ENCODE assay signal across 9 cellular contexts in genomic region chr7:90210925-90211324, GRCh38. TPM values are rescaled to one million over a fixed set of nuclear protein-coding genes. Genes with fewer than 3 reads are reported as not detected.
A peak's percentile ranks its signal among the peaks of the same experiment; 100 is the strongest.
DNase-seq lines count a peak whose midpoint lies in the region; TF ChIP-seq lines count a peak whose summit lies in the region.
"Had no signal": no experiment of that assay in that cellular context is flagged by ENCODE, and none has a peak within 500 bp of the region (broad histone marks: within the 10 kb centered on the region; RNA-seq: fewer than 3 reads in every experiment).

No MANE protein-coding gene starts in this region.

- H3K27me3 ChIP-seq in liver (ENCODE audit: control insufficient read depth in 4 of 4, insufficient read depth in 4 of 4, low read length in 3 of 4) (no peaks in the 10 kb centered on the region), tibial artery (no peaks in the 10 kb centered on the region)
- H3K27me3 ChIP-seq: BLaER1 had no signal

- H3K4me1 ChIP-seq in liver (ENCODE audit: control insufficient read depth in 4 of 4, insufficient read depth in 4 of 4, low read length in 3 of 4) (peaks cover 0 to 22% (median 13%) of the 10 kb centered on the region in 4 donors), tibial artery (peaks cover 0 to 26% (median 8%) of the 10 kb centered on the region in 4 donors)
- H3K4me1 ChIP-seq: BLaER1 had no signal

- TF ChIP-seq CTCF in liver (IDR thresholded peaks at IDR 0.05; ENCODE audit: low read depth, low read length, missing input control) = no peak
- TF ChIP-seq CTCF in tibial artery (IDR thresholded peaks at IDR 0.05) = no peak

- H3K9me3 ChIP-seq in liver (ENCODE audit: control insufficient read depth in 4 of 4, low read length in 3 of 4) (no peaks in the 10 kb centered on the region), tibial artery (no peaks in the 10 kb centered on the region)

- peaks cover 6% of the 10 kb centered on the region for H3K4me1 Mint-ChIP-seq in T-helper 1 cell treated with Interleukin-12 subunit alpha and Interleukin-12 subunit beta and Interleukin-4 antibody, amounts not matched to agents 30 μg/mL and 1 μg/mL, for 36 hours (ENCODE audit: low read depth)

- H3K27ac Mint-ChIP-seq in T-helper 1 cell treated with Interleukin-12 subunit alpha and Interleukin-12 subunit beta and Interleukin-4 antibody, amounts not matched to agents 30 μg/mL and 1 μg/mL, for 36 hours = no peak overlapping the region

- no peaks in the 10 kb centered on the region for H3K36me3 Mint-ChIP-seq in T-helper 1 cell treated with Interleukin-12 subunit alpha and Interleukin-12 subunit beta and Interleukin-4 antibody, amounts not matched to agents 30 μg/mL and 1 μg/mL, for 36 hours (ENCODE audit: low read depth)

- H3K4me3 ChIP-seq in liver (ENCODE audit: low read depth in 1 of 3, low read length in 3 of 3) = peak overlapping the region; percentile 59 to 73 (median 70)
- H3K4me3 ChIP-seq in tibial artery = peak overlapping the region; percentile 75 to 76
- H3K4me3 ChIP-seq: BLaER1 had no signal

- H3K4me3 Mint-ChIP-seq in T-helper 1 cell treated with Interleukin-12 subunit alpha and Interleukin-12 subunit beta and Interleukin-4 antibody, amounts not matched to agents 30 μg/mL and 1 μg/mL, for 36 hours = peak overlapping the region; percentile 59

- peak overlapping the region; percentile 74 to 92 for H3K9ac ChIP-seq in liver (ENCODE audit: low read depth in 1 of 2, low read length in 2 of 2)
- H3K9ac ChIP-seq: BLaER1 had no signal

- H3K27me3 Mint-ChIP-seq in T-helper 1 cell treated with Interleukin-12 subunit alpha and Interleukin-12 subunit beta and Interleukin-4 antibody, amounts not matched to agents 30 μg/mL and 1 μg/mL, for 36 hours (ENCODE audit: low read depth) = peaks cover 27% of the 10 kb centered on the region

- no peak for TF ChIP-seq RAD21 in liver (IDR thresholded peaks at IDR 0.05)

- WGBS in liver = 14% methylated on average over 11 of the region's 11 CpGs

- DNase-seq in T-helper 1 cell (no peak), brain pericyte (ENCODE audit: low read depth, low spot score) (peak; percentile 1), tibial artery (no peak), EL (no peak), AG08395 (ENCODE audit: low spot score) (no peak), NAMALWA (ENCODE audit: low spot score) (no peak)

- intact Hi-C loops in tibial artery (cut with DNase I; ENCODE audit: low total_unique reads) = loop anchor here (10.0 kb wide), 1 partner anchor 56 kb away; the partner anchor contains the start of gene STEAP1

- peak overlapping the region; percentile 84 to 87 for H3K27ac ChIP-seq in liver (ENCODE audit: low read depth in 1 of 2, low read length in 2 of 2)
- H3K27ac ChIP-seq in tibial artery = peak overlapping the region; percentile 83 to 84
- H3K27ac ChIP-seq: BLaER1 had no signal

- H3K9me3 Mint-ChIP-seq in T-helper 1 cell treated with Interleukin-12 subunit alpha and Interleukin-12 subunit beta and Interleukin-4 antibody, amounts not matched to agents 30 μg/mL and 1 μg/mL, for 36 hours = peaks cover under 1% of the 10 kb centered on the region

- H3K36me3 ChIP-seq in liver (ENCODE audit: control insufficient read depth in 4 of 4, insufficient read depth in 3 of 4, low read depth in 1 of 4, low read length in 3 of 4) (no peaks in the 10 kb centered on the region), tibial artery (no peaks in the 10 kb centered on the region)
- H3K36me3 ChIP-seq: BLaER1 had no signal

TF ChIP-seq in liver, 16 proteins besides CTCF, POLR2A, EP300 and RAD21:
- TF ChIP-seq EGR1 (IDR thresholded peaks at IDR 0.05; ENCODE audit: low read depth in 2 of 2) (no peak), YY1 (IDR thresholded peaks at IDR 0.05) (no peak), REST (IDR thresholded peaks at IDR 0.05) (no peak), RXRA (IDR thresholded peaks at IDR 0.05) (no peak), ZBTB33 (IDR thresholded peaks at IDR 0.05) (no peak), ATF3 (IDR thresholded peaks at IDR 0.05) (no peak), GABPA (IDR thresholded peaks at IDR 0.05 in 1 of 2, conservative IDR thresholded peaks at IDR 0.05 in 1 of 2) (no peak), HNF4G (IDR thresholded peaks at IDR 0.05) (no peak), SP1 (IDR thresholded peaks at IDR 0.05) (no peak), TAF1 (conservative IDR thresholded peaks at IDR 0.05) (no peak), HNF4A (conservative IDR thresholded peaks at IDR 0.05) (no peak), MAX (IDR thresholded peaks at IDR 0.05) (no peak), FOXA2 (IDR thresholded peaks at IDR 0.05) (no peak), JUND (IDR thresholded peaks at IDR 0.05) (no peak), FOXA1 (IDR thresholded peaks at IDR 0.05) (no peak)

RNA-seq across cellular contexts. Expression of gene STEAP2, which starts 0.6 kb away (rescaled TPM):
- total RNA-seq in liver = 10 to 100 TPM in 1 of 2 donors, 1 to 10 TPM in 1; 8.0 to 25.9 TPM
- 1 to 10 TPM; 1.2 to 2.3 TPM for polyA plus RNA-seq in liver

RNA-seq across cellular contexts. Expression of gene CFAP69, which starts 34.0 kb away (rescaled TPM):
- total RNA-seq in liver = 10 to 100 TPM in 1 of 2 donors, 1 to 10 TPM in 1; 4.0 to 11.7 TPM
- 1 to 10 TPM; 1.2 to 4.1 TPM for polyA plus RNA-seq in liver

RNA-seq across cellular contexts. Expression of gene STEAP1, which starts 56.7 kb away (rescaled TPM):
- total RNA-seq in liver = 10 to 100 TPM; 28.5 to 37.1 TPM
- polyA plus RNA-seq in liver = 10 to 100 TPM; 20.0 to 30.8 TPM
